Comparison of ENCODE assay signal across 8 cellular contexts in genomic region chr3:17860840-17861471, GRCh38.
DNase-seq lines count a peak whose midpoint lies in the region; ATAC-seq and TF ChIP-seq lines count a peak whose summit lies in the region.
"Not testable (repeated sequence)": the region's sequence is repeated elsewhere in the genome, so short reads cannot be mapped to it uniquely, and the experiment has no call there.

No MANE protein-coding gene starts in this region.

- CTCF ChIA-PET in WTC11 (lab: Charles Lee): interaction anchor here (0.7 to 1.3 kb wide), 2 partner anchors 20 to 77 kb away, joined by 4 to 5 read pairs; no protein-coding TSS in a partner anchor

- H3K27ac ChIP-seq in 22Rv1: peak overlapping the region; percentile 81
- H3K27ac ChIP-seq in endodermal cell (ENCODE audit: low read depth, low read length): not testable (repeated sequence)

- not testable (repeated sequence) for H3K4me1 ChIP-seq in endodermal cell (ENCODE audit: control insufficient read depth, insufficient read depth, low read length)

- H3K27ac Mint-ChIP-seq in WTC11 (peak overlapping the region; percentile 96), endodermal cell (peak overlapping the region; percentile 100), nephron progenitor cell (peak overlapping the region; percentile 98), type B pancreatic cell (peak overlapping the region; percentile 82)

- H3K36me3 Mint-ChIP-seq in WTC11: peaks cover 35% of the 10 kb centered on the region
- peaks cover 36% of the 10 kb centered on the region for H3K36me3 Mint-ChIP-seq in endodermal cell (ENCODE audit: low read depth)
- peaks cover 39% of the 10 kb centered on the region for H3K36me3 Mint-ChIP-seq in nephron progenitor cell (ENCODE audit: low read depth)
- not testable (repeated sequence) for H3K36me3 Mint-ChIP-seq in type B pancreatic cell

- DNase-seq in H7; LNCaP clone FGC (ENCODE audit: low read depth); endodermal cell; nephron progenitor cell; type B pancreatic cell (ENCODE audit: extremely low spot score, unreplicated experiment): not testable (repeated sequence)
- peak; percentile 66 for DNase-seq in WTC11 (ENCODE audit: low spot score)

- peaks cover 26% of the 10 kb centered on the region for H3K4me1 Mint-ChIP-seq in WTC11
- H3K4me1 Mint-ChIP-seq in endodermal cell: peaks cover 16% of the 10 kb centered on the region
- H3K4me1 Mint-ChIP-seq in nephron progenitor cell; type B pancreatic cell (ENCODE audit: unreplicated experiment): not testable (repeated sequence)

- H3K27me3 ChIP-seq in H7 (ENCODE audit: control insufficient read depth, insufficient read depth, low read length); endodermal cell (ENCODE audit: control insufficient read depth, insufficient read depth, low read length, poor library complexity, severe bottlenecking): not testable (repeated sequence)

- ATAC-seq in WTC11: not testable (repeated sequence)

- H3K4me3 Mint-ChIP-seq in WTC11: peak overlapping the region; percentile 73
- H3K4me3 Mint-ChIP-seq in endodermal cell: peak overlapping the region; percentile 89
- H3K4me3 Mint-ChIP-seq in nephron progenitor cell: peak overlapping the region; percentile 82
- H3K4me3 Mint-ChIP-seq in type B pancreatic cell: peak overlapping the region; percentile 81

- H3K9ac ChIP-seq in endodermal cell (ENCODE audit: extremely low read depth, low read length, poor library complexity, severe bottlenecking): peak overlapping the region; percentile 48

- 54 to 100% methylated on average over 2 to 35 of the region's 35 CpGs for WGBS in endodermal cell (ENCODE audit: insufficient coverage in 1 of 2, insufficient read length in 1 of 2), 2 experiments

- not testable (repeated sequence) for H3K27me3 Mint-ChIP-seq in WTC11 (ENCODE audit: low read depth); endodermal cell (ENCODE audit: insufficient read depth); nephron progenitor cell (ENCODE audit: low read depth, poor library complexity); type B pancreatic cell

- not testable (repeated sequence) for TF ChIP-seq CTCF in 22Rv1 (IDR thresholded peaks at IDR 0.05); LNCaP clone FGC (IDR thresholded peaks at IDR 0.05; ENCODE audit: control insufficient read depth, extremely low read depth, insufficient read depth); WTC11 (IDR thresholded peaks at IDR 0.05); endodermal cell (conservative IDR thresholded peaks at IDR 0.05); nephron progenitor cell (IDR thresholded peaks at IDR 0.05); type B pancreatic cell (conservative IDR thresholded peaks at IDR 0.05)

- POLR2A ChIA-PET in WTC11 (lab: Charles Lee): interaction anchor here (0.7 kb wide), 2 partner anchors 404 to 1266 kb away, joined by 3 to 4 read pairs; no protein-coding TSS in a partner anchor

- H3K36me3 ChIP-seq in H7 (replicated peaks; ENCODE audit: control insufficient read depth, insufficient read depth, low read length); endodermal cell (ENCODE audit: control insufficient read depth, insufficient read depth, low read length): not testable (repeated sequence)

- peaks cover 22% of the 10 kb centered on the region for H3K9me3 Mint-ChIP-seq in WTC11
- H3K9me3 Mint-ChIP-seq in endodermal cell: peaks cover 33% of the 10 kb centered on the region
- H3K9me3 Mint-ChIP-seq in nephron progenitor cell: peaks cover 37% of the 10 kb centered on the region
- not testable (repeated sequence) for H3K9me3 Mint-ChIP-seq in type B pancreatic cell

- H3K4me3 ChIP-seq in H7 (ENCODE audit: insufficient read depth, low read depth, low read length) (peak overlapping the region; percentile 44), LNCaP clone FGC (ENCODE audit: low read depth, low read length) (peak overlapping the region; percentile 59), iPS-11a (ENCODE audit: low read depth, low read length) (peak overlapping the region; percentile 20)
- not testable (repeated sequence) for H3K4me3 ChIP-seq in endodermal cell (ENCODE audit: low read length)

- peaks cover 24% of the 10 kb centered on the region for H3K9me3 ChIP-seq in endodermal cell (ENCODE audit: control insufficient read depth, low read length)

TF ChIP-seq in WTC11, 78 proteins besides CTCF, POLR2A, EP300 and RAD21:
- TF ChIP-seq FOXP4 (CRISPR knock-in tag; IDR thresholded peaks at IDR 0.05) (0 out of 2 replicates have a peak, but pooled peaks have one; percentile 36), ZNF281 (CRISPR knock-in tag; IDR thresholded peaks at IDR 0.05) (peak; percentile 73; the same call in 1 of the 2 replicates), FOXP1 (CRISPR knock-in tag; IDR thresholded peaks at IDR 0.05; ENCODE audit: borderline replicate concordance) (peak; percentile 41; the same call in 1 of the 2 replicates), FOXK1 (CRISPR knock-in tag; IDR thresholded peaks at IDR 0.05) (peak; percentile 43; the same call in 1 of the 2 replicates)
